In the genomic region with DNA sequence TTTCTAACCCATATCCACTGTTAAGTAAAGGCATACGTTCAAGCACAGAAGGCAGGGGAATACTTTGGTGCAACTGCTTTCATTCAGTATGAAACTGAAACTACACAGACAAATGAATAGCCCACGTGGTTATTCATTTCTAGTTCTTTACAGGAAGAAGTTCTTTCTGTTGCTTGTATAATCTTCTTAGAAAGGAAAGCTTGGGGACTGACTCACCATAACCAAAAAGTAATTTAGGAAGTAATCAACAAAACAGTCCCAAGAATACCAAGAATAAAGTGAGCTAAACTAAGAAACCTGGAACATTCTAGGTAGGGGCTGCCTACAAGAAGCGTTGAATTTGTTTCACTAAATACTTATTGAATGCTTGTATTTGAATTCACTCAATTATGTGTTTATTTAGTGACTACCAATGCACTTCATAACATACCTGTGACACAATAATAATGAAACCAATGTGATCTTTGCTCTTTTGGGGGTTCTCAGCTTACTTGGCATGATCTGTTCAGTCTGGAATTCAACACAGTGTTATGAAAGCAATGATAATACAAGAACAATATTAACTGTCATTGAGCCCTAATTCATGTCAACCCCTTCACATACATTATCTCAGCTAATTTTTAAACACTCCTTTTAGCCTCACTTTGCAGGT, we compare ENCODE assay signal across 8 cellular contexts. TPM values are rescaled to one million over a fixed set of nuclear protein-coding genes. Genes with fewer than 3 reads are reported as not detected.
DNase-seq lines count a peak whose midpoint lies in the region; ATAC-seq and TF ChIP-seq lines count a peak whose summit lies in the region.

No MANE protein-coding gene starts in this region.

- intact Hi-C loops in left lung (cut with DNase I) = no loop called here

- TF ChIP-seq CTCF in GM12865 (IDR thresholded peaks at IDR 0.05; ENCODE audit: insufficient read depth, low read depth, low read length, missing control alignments) = no peak
- TF ChIP-seq CTCF in left lung (IDR thresholded peaks at IDR 0.05) = no peak
- no peak for TF ChIP-seq CTCF in right atrium auricular region (IDR thresholded peaks at IDR 0.05)

- peaks cover 0 to 12% of the 10 kb centered on the region in 2 donors for H3K9me3 Mint-ChIP-seq in activated naive CD4-positive, alpha-beta T cell treated with anti-CD3 and anti-CD28 coated beads, Interleukin-2, amount 50 U/mL, for 72 hours

- no peaks in the 10 kb centered on the region for H3K27me3 ChIP-seq in left lung
- H3K27me3 ChIP-seq in right atrium auricular region = no peaks in the 10 kb centered on the region

- H3K9me3 ChIP-seq in left lung (no peaks in the 10 kb centered on the region), right atrium auricular region (no peaks in the 10 kb centered on the region)

- peaks cover 0 to 11% of the 10 kb centered on the region in 2 donors for H3K4me1 ChIP-seq in left lung
- no peaks in the 10 kb centered on the region for H3K4me1 ChIP-seq in right atrium auricular region

- H3K4me3 ChIP-seq in GM12865 (ENCODE audit: low read depth, low read length) (no peak overlapping the region), left lung (no peak overlapping the region), right atrium auricular region (no peak overlapping the region)

- DNase-seq in GM12865 (ENCODE audit: low read depth) (peak; percentile 52), HT1080 (ENCODE audit: low read depth) (peak; percentile 60), left lung (no peak), NCI-H2029 (lab: John Stamatoyannopoulos, UW) (no peak), NCI-H2227 treated with DMSO at 0.1 percent for 48 hours (lab: John Stamatoyannopoulos, UW) (no peak), right atrium auricular region (ENCODE audit: low spot score) (no peak)
- no peak for DNase-seq in activated naive CD4-positive, alpha-beta T cell treated with anti-CD3 and anti-CD28 coated beads, Interleukin-2, amount 50 U/mL, for 72 hours (ENCODE audit: low spot score in 2 of 2)

- ATAC-seq in GM21528 (IDR thresholded peaks at IDR 0.05; ENCODE audit: low FRiP score, unreplicated experiment) (peak; percentile 100), left lung (peak; percentile 84)
- ATAC-seq in activated naive CD4-positive, alpha-beta T cell treated with anti-CD3 and anti-CD28 coated beads, Interleukin-2, amount 50 U/mL, for 72 hours = peak; percentile 92 to 95

- peak overlapping the region in 1 of 2 donors; percentile 11 for H3K27ac Mint-ChIP-seq in activated naive CD4-positive, alpha-beta T cell treated with anti-CD3 and anti-CD28 coated beads, Interleukin-2, amount 50 U/mL, for 72 hours

- H3K36me3 ChIP-seq in left lung = no peaks in the 10 kb centered on the region
- no peaks in the 10 kb centered on the region for H3K36me3 ChIP-seq in right atrium auricular region

- H3K36me3 Mint-ChIP-seq in activated naive CD4-positive, alpha-beta T cell treated with anti-CD3 and anti-CD28 coated beads, Interleukin-2, amount 50 U/mL, for 72 hours = peaks cover 5 to 26% of the 10 kb centered on the region in 2 donors

- H3K27ac ChIP-seq in left lung = peak overlapping the region; percentile 37 to 47
- no peak overlapping the region for H3K27ac ChIP-seq in right atrium auricular region

RNA-seq across cellular contexts. Expression of a gene that starts 25.1 kb away (rescaled TPM):
- 0.06 and 0.23 TPM in 2 replicates for total RNA-seq in HT1080 (2014; rRNA removed; shearing (Covaris generic))
- 0.33 and 0.51 TPM in 2 replicates for polyA plus RNA-seq in HT1080 (2015; cell fraction: cytosol; rRNA removed)
- 1.6 and 1.8 TPM in 2 replicates for polyA plus RNA-seq in HT1080 (2015; cell fraction: nucleus; rRNA removed)
- 1 to 10 TPM; 3.6 to 4.4 TPM for total RNA-seq in activated naive CD4-positive, alpha-beta T cell treated with anti-CD3 and anti-CD28 coated beads, Interleukin-2, amount 50 U/mL, for 72 hours
- 10 to 100 TPM; 19.1 to 50.0 TPM for total RNA-seq in left lung
- total RNA-seq in right atrium auricular region = 1 to 10 TPM; 1.5 to 1.8 TPM

Comparison
In these comparisons a context has a peak if more than half of its experiments do, and no peak if none do; other contexts are left out.
1. DNase-seq: peak in GM12865 (single experiment) and HT1080 (single experiment); none in activated naive CD4-positive, alpha-beta T cell treated with anti-CD3 and anti-CD28 coated beads, Interleukin-2, amount 50 U/mL, for 72 hours (0 of 2), left lung (0 of 2), NCI-H2029 (single experiment), NCI-H2227 treated with DMSO at 0.1 percent for 48 hours (single experiment) and right atrium auricular region (single experiment).
2. H3K27ac ChIP-seq: peak in left lung (2 of 2); none in right atrium auricular region (0 of 2).
3. Peak in every context shown above with its lines, with median percentiles within 50 percentile points of each other: ATAC-seq.